Comparison of ENCODE assay signal across 1 cellular context in the genomic region with DNA sequence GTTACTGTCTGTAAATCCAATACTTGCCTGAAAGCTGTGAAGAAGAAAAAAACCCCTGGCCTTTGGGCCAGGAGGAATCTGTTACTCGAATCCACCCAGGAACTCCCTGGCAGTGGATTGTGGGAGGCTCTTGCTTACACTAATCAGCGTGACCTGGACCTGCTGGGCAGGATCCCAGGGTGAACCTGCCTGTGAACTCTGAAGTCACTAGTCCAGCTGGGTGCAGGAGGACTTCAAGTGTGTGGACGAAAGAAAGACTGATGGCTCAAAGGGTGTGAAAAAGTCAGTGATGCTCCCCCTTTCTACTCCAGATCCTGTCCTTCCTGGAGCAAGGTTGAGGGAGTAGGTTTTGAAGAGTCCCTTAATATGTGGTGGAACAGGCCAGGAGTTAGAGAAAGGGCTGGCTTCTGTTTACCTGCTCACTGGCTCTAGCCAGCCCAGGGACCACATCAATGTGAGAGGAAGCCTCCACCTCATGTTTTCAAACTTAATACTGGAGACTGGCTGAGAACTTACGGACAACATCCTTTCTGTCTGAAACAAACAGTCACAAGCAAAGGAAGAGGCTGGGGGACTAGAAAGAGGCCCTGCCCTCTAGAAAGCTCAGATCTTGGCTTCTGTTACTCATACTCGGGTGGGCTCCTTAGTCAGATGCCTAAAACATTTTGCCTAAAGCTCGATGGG.
TF ChIP-seq lines count a peak whose summit lies in the region.

No MANE protein-coding gene starts in this region.

TF ChIP-seq in WTC11, 78 proteins besides CTCF, POLR2A, EP300 and RAD21 (continued from another document):
- TF ChIP-seq, protein P1, sequence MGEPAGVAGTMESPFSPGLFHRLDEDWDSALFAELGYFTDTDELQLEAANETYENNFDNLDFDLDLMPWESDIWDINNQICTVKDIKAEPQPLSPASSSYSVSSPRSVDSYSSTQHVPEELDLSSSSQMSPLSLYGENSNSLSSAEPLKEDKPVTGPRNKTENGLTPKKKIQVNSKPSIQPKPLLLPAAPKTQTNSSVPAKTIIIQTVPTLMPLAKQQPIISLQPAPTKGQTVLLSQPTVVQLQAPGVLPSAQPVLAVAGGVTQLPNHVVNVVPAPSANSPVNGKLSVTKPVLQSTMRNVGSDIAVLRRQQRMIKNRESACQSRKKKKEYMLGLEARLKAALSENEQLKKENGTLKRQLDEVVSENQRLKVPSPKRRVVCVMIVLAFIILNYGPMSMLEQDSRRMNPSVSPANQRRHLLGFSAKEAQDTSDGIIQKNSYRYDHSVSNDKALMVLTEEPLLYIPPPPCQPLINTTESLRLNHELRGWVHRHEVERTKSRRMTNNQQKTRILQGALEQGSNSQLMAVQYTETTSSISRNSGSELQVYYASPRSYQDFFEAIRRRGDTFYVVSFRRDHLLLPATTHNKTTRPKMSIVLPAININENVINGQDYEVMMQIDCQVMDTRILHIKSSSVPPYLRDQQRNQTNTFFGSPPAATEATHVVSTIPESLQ (CRISPR knock-in tag; IDR thresholded peaks at IDR 0.05), result no peak
- TF ChIP-seq, protein P2, sequence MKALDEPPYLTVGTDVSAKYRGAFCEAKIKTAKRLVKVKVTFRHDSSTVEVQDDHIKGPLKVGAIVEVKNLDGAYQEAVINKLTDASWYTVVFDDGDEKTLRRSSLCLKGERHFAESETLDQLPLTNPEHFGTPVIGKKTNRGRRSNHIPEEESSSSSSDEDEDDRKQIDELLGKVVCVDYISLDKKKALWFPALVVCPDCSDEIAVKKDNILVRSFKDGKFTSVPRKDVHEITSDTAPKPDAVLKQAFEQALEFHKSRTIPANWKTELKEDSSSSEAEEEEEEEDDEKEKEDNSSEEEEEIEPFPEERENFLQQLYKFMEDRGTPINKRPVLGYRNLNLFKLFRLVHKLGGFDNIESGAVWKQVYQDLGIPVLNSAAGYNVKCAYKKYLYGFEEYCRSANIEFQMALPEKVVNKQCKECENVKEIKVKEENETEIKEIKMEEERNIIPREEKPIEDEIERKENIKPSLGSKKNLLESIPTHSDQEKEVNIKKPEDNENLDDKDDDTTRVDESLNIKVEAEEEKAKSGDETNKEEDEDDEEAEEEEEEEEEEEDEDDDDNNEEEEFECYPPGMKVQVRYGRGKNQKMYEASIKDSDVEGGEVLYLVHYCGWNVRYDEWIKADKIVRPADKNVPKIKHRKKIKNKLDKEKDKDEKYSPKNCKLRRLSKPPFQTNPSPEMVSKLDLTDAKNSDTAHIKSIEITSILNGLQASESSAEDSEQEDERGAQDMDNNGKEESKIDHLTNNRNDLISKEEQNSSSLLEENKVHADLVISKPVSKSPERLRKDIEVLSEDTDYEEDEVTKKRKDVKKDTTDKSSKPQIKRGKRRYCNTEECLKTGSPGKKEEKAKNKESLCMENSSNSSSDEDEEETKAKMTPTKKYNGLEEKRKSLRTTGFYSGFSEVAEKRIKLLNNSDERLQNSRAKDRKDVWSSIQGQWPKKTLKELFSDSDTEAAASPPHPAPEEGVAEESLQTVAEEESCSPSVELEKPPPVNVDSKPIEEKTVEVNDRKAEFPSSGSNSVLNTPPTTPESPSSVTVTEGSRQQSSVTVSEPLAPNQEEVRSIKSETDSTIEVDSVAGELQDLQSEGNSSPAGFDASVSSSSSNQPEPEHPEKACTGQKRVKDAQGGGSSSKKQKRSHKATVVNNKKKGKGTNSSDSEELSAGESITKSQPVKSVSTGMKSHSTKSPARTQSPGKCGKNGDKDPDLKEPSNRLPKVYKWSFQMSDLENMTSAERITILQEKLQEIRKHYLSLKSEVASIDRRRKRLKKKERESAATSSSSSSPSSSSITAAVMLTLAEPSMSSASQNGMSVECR (CRISPR knock-in tag; IDR thresholded peaks at IDR 0.05; ENCODE audit: borderline replicate concordance), result no peak
- TF ChIP-seq, protein P3, sequence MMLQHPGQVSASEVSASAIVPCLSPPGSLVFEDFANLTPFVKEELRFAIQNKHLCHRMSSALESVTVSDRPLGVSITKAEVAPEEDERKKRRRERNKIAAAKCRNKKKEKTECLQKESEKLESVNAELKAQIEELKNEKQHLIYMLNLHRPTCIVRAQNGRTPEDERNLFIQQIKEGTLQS (CRISPR knock-in tag; conservative IDR thresholded peaks at IDR 0.05), result no peak
- TF ChIP-seq MYBL2 (CRISPR knock-in tag; IDR thresholded peaks at IDR 0.05) (no peak), SP1 (CRISPR knock-in tag; conservative IDR thresholded peaks at IDR 0.05) (no peak), NR3C1 (CRISPR knock-in tag; conservative IDR thresholded peaks at IDR 0.05; ENCODE audit: low read depth) (no peak), ZNF138 (CRISPR knock-in tag; conservative IDR thresholded peaks at IDR 0.05) (no peak), ZNF671 (CRISPR knock-in tag; IDR thresholded peaks at IDR 0.05) (no peak), EMX1 (CRISPR knock-in tag; IDR thresholded peaks at IDR 0.05) (no peak)
